8 cellular contexts compared by ENCODE assay signal in the genomic region with DNA sequence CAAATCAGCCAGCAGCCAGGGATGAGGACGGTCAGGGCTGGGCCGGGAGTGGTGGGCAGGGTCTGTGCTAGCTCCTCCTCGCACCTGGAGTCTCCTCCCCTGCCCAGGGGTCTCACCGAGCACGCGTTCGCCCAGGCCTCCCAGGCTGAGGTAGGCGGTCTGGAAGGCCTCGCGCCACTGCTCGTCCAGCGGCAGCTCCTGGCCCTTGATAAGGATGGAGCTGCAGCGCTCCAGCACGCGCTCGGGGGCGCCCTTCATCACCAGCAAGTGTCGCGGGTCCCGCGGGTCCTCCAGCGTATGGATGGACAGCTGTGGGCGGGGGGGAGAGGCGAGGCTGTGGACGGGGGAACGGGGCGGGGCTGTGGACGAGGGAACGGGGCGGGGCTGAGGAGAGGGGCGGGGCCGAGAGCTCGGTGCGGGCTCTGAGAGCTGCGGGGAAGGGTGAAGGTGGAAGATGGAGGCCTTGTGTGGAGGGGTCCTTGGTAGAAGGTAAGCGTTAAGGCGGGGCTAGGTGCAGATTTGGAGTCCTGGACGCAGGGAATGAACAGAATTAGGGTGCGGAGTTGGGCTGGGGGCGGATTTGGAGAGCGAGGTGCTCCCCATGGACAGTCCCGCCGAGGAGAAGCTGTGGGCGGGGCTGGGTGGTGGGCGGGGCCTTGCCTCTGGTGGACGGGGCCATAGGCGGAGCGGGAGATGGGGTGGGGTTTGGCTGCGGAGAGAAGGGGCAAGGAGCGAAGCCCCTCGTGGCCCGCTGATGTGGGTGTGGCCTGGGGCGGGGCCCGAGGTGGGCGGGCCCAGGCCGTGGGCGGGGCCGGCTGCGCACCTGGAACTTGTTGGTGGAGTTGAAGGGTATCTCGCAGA. TPM values are rescaled to one million over a fixed set of nuclear protein-coding genes. Genes with fewer than 3 reads are reported as not detected.
DNase-seq lines count a peak whose midpoint lies in the region; ATAC-seq and TF ChIP-seq lines count a peak whose summit lies in the region.

No MANE protein-coding gene starts in this region.

- 2% methylated on average over 27 of the region's 60 CpGs for WGBS in hepatocyte (ENCODE audit: low lambda C conversion rate, missing lambda C conversion rate)

- peak overlapping the region; percentile 90 for H3K4me2 ChIP-seq in hepatocyte

- POLR2A ChIA-PET in Panc1 (lab: Charles Lee) = interaction anchor here (0.5 to 0.7 kb wide), 3 partner anchors 23 to 97 kb away, joined by 3 to 8 read pairs (median 3); no protein-coding TSS in a partner anchor
- POLR2A ChIA-PET in activated naive CD8-positive, alpha-beta T cell treated with anti-CD3 and anti-CD28 coated beads, Interleukin-2, amount 10 ng/mL, durations not matched to agents 7 days and 5 days (lab: Charles Lee) = interaction anchor here (1.2 kb wide), 1 partner anchor 24 kb away, joined by 3 read pairs; no protein-coding TSS in a partner anchor

- CTCF ChIA-PET in Panc1 (lab: Charles Lee) = interaction anchor here (0.6 to 1.1 kb wide), 9 partner anchors 10 to 509 kb away, joined by 3 to 10 read pairs (median 4); no protein-coding TSS in a partner anchor

- intact Hi-C loops in Panc1 (cut with micrococcal nuclease; ENCODE audit: unreplicated experiment) = loop anchor here (10.0 kb wide), 1 partner anchor 157 kb away; the partner anchor contains the start of gene KMT2B

- H3K4me1 ChIP-seq in Panc1 (ENCODE audit: control insufficient read depth, insufficient read depth, low read length) = peaks cover 6% of the 10 kb centered on the region; the same call in 1 of the 2 replicates
- H3K4me1 ChIP-seq in hepatocyte (ENCODE audit: insufficient read depth) = peaks cover 3% of the 10 kb centered on the region

- TF ChIP-seq CTCF in GM10266 (IDR thresholded peaks at IDR 0.05; ENCODE audit: control insufficient read depth, insufficient read depth, low read depth, missing control alignments) (no peak), Panc1 (IDR thresholded peaks at IDR 0.05) (no peak), hepatocyte (IDR thresholded peaks at IDR 0.05; ENCODE audit: poor library complexity) (no peak)

- H3K27me3 ChIP-seq in Panc1 (ENCODE audit: control insufficient read depth, insufficient read depth, low read length) (peaks cover 6% of the 10 kb centered on the region; the same call in 1 of the 2 replicates), hepatocyte (peaks cover 13% of the 10 kb centered on the region)

- peak overlapping the region; percentile 84 for H3K4me3 Mint-ChIP-seq in activated naive CD8-positive, alpha-beta T cell treated with anti-CD3 and anti-CD28 coated beads, Interleukin-2, amount 10 ng/mL, durations not matched to agents 7 days and 5 days

- H3K79me2 ChIP-seq in hepatocyte = no peaks in the 10 kb centered on the region

- H2AFZ ChIP-seq in hepatocyte = peak overlapping the region; percentile 63

- H4K20me1 ChIP-seq in hepatocyte (ENCODE audit: insufficient read depth, poor library complexity, severe bottlenecking) = no peaks in the 10 kb centered on the region

- BruUV-seq in Panc1 (replicated peaks; lab: Mats Ljungman, UMichigan) = no TSS peak

- H3K36me3 ChIP-seq in Panc1 (ENCODE audit: control insufficient read depth, insufficient read depth, low read length) (no peaks in the 10 kb centered on the region), hepatocyte (replicated peaks; ENCODE audit: insufficient read depth, low read depth) (no peaks in the 10 kb centered on the region)

- in situ Hi-C loops in Panc1 (cut with HindIII; ENCODE audit: low pct_unique_long_range_greater_than_20kb, low sequenced_read_pairs) = no loop called here

- no peaks in the 10 kb centered on the region for H3K36me3 Mint-ChIP-seq in activated naive CD8-positive, alpha-beta T cell treated with anti-CD3 and anti-CD28 coated beads, Interleukin-2, amount 10 ng/mL, durations not matched to agents 7 days and 5 days

- H3K4me3 ChIP-seq in Panc1 (ENCODE audit: low read depth in 2 of 2, low read length in 2 of 2) = peak overlapping the region; percentile 31 to 70
- H3K4me3 ChIP-seq in hepatocyte = peak overlapping the region; percentile 33
- H3K4me3 ChIP-seq in skin epidermis = peak overlapping the region in 5 of 7 experiments; percentile 7 to 26 (median 8)

- DNase-seq in GM10266 (ENCODE audit: extremely low spot score) (peak; percentile 77), Panc1 (ENCODE audit: low read depth, low spot score) (no peak), hepatocyte (ENCODE audit: low spot score) (peak; percentile 78), NCI-H226 (no peak)
- peak; percentile 70 for DNase-seq in activated naive CD8-positive, alpha-beta T cell treated with anti-CD3 and anti-CD28 coated beads, Interleukin-2, amount 10 ng/mL, durations not matched to agents 7 days and 5 days

- H3K9me2 ChIP-seq in hepatocyte (replicated peaks; ENCODE audit: insufficient read depth) = no peaks in the 10 kb centered on the region

- peaks cover 6% of the 10 kb centered on the region for H3K4me1 Mint-ChIP-seq in activated naive CD8-positive, alpha-beta T cell treated with anti-CD3 and anti-CD28 coated beads, Interleukin-2, amount 10 ng/mL, durations not matched to agents 7 days and 5 days

- H3K9me3 Mint-ChIP-seq in activated naive CD8-positive, alpha-beta T cell treated with anti-CD3 and anti-CD28 coated beads, Interleukin-2, amount 10 ng/mL, durations not matched to agents 7 days and 5 days = no peaks in the 10 kb centered on the region

- peak; percentile 84 for ATAC-seq in Panc1
- peak; percentile 59 for ATAC-seq in activated naive CD8-positive, alpha-beta T cell treated with anti-CD3 and anti-CD28 coated beads, Interleukin-2, amount 10 ng/mL, durations not matched to agents 7 days and 5 days (ENCODE audit: low read depth)
- no peak for ATAC-seq in HG03135 (IDR thresholded peaks at IDR 0.05; ENCODE audit: unreplicated experiment)
- ATAC-seq in GM21390 (IDR thresholded peaks at IDR 0.05; ENCODE audit: unreplicated experiment) = no peak

- H3K9me3 ChIP-seq in Panc1 (ENCODE audit: control insufficient read depth, insufficient read depth, low read depth, low read length) = no peaks in the 10 kb centered on the region
- H3K9me3 ChIP-seq in hepatocyte (ENCODE audit: low read depth) = no peaks in the 10 kb centered on the region

- H3K27ac Mint-ChIP-seq in activated naive CD8-positive, alpha-beta T cell treated with anti-CD3 and anti-CD28 coated beads, Interleukin-2, amount 10 ng/mL, durations not matched to agents 7 days and 5 days = no peak overlapping the region

- peaks cover 36% of the 10 kb centered on the region for H3K27me3 Mint-ChIP-seq in activated naive CD8-positive, alpha-beta T cell treated with anti-CD3 and anti-CD28 coated beads, Interleukin-2, amount 10 ng/mL, durations not matched to agents 7 days and 5 days

- no peak overlapping the region for H3K27ac ChIP-seq in Panc1 (ENCODE audit: low read length)
- no peak overlapping the region for H3K27ac ChIP-seq in hepatocyte
- no peak overlapping the region for H3K27ac ChIP-seq in skin epidermis

RNA-seq across cellular contexts. Expression of gene ATP4A, which starts 5.7 kb away (rescaled TPM):
- not detected for total RNA-seq in Panc1 (2021; ENCODE audit: unreplicated experiment)
- polyA plus RNA-seq in Panc1 (2012; ENCODE audit: insufficient read length) = 0.16 TPM
- total RNA-seq in activated naive CD8-positive, alpha-beta T cell treated with anti-CD3 and anti-CD28 coated beads, Interleukin-2, amount 10 ng/mL, durations not matched to agents 7 days and 5 days = not detected
- 5.0 and 6.4 TPM in 2 replicates for total RNA-seq in hepatocyte
- 3.5 and 5.1 TPM in 2 replicates for polyA plus RNA-seq in hepatocyte

RNA-seq across cellular contexts. Expression of gene TMEM147, which starts 12.3 kb away (rescaled TPM):
- total RNA-seq in Panc1 (2021; ENCODE audit: unreplicated experiment) (157 TPM), hepatocyte (115 and 133 TPM in 2 replicates)
- polyA plus RNA-seq in Panc1 (2012; ENCODE audit: insufficient read length) = 229 TPM
- 10 to 100 TPM; 37.2 to 38.2 TPM for total RNA-seq in activated naive CD8-positive, alpha-beta T cell treated with anti-CD3 and anti-CD28 coated beads, Interleukin-2, amount 10 ng/mL, durations not matched to agents 7 days and 5 days
- polyA plus RNA-seq in hepatocyte = 287 and 288 TPM in 2 replicates

RNA-seq across cellular contexts. Expression of gene GAPDHS, which starts 24.5 kb away (rescaled TPM):
- total RNA-seq in Panc1 (2021; ENCODE audit: unreplicated experiment) (not detected), hepatocyte (not detected in 2 replicates)
- polyA plus RNA-seq in Panc1 (2012; ENCODE audit: insufficient read length) = not detected
- total RNA-seq in activated naive CD8-positive, alpha-beta T cell treated with anti-CD3 and anti-CD28 coated beads, Interleukin-2, amount 10 ng/mL, durations not matched to agents 7 days and 5 days = not detected
- not detected in 2 replicates for polyA plus RNA-seq in hepatocyte

RNA-seq across cellular contexts. Expression of gene PMIS2, which starts 28.2 kb away (rescaled TPM):
- total RNA-seq in Panc1 (2021; ENCODE audit: unreplicated experiment) = not detected
- polyA plus RNA-seq in Panc1 (2012; ENCODE audit: insufficient read length) = not detected
- total RNA-seq in activated naive CD8-positive, alpha-beta T cell treated with anti-CD3 and anti-CD28 coated beads, Interleukin-2, amount 10 ng/mL, durations not matched to agents 7 days and 5 days = not detected
- not detected in 2 replicates for total RNA-seq in hepatocyte
- not detected in 2 replicates for polyA plus RNA-seq in hepatocyte

RNA-seq across cellular contexts. Expression of gene SBSN, which starts 29.7 kb away (rescaled TPM):
- total RNA-seq in Panc1 (2021; ENCODE audit: unreplicated experiment) = 0.39 TPM
- polyA plus RNA-seq in Panc1 (2012; ENCODE audit: insufficient read length) = not detected
- not detected for total RNA-seq in activated naive CD8-positive, alpha-beta T cell treated with anti-CD3 and anti-CD28 coated beads, Interleukin-2, amount 10 ng/mL, durations not matched to agents 7 days and 5 days
- total RNA-seq in hepatocyte = 0.40 TPM in 1 of 2 replicates, not detected in the other
- 0.19 and 0.66 TPM in 2 replicates for polyA plus RNA-seq in hepatocyte

Comparison
In these comparisons a context has a peak if more than half of its experiments do, and no peak if none do; other contexts are left out.
1. DNase-seq: peak in GM10266 (single experiment), activated naive CD8-positive, alpha-beta T cell treated with anti-CD3 and anti-CD28 coated beads, Interleukin-2, amount 10 ng/mL, durations not matched to agents 7 days and 5 days (single experiment) and hepatocyte (single experiment); none in Panc1 (single experiment) and NCI-H226 (single experiment).
2. ATAC-seq: peak in Panc1 (single experiment) and activated naive CD8-positive, alpha-beta T cell treated with anti-CD3 and anti-CD28 coated beads, Interleukin-2, amount 10 ng/mL, durations not matched to agents 7 days and 5 days (single experiment); none in HG03135 (single experiment) and GM21390 (single experiment).
3. Peak in every context shown above with its lines, with median percentiles within 50 percentile points of each other: H3K4me3 ChIP-seq.